8 cellular contexts compared by ENCODE assay signal in the genomic region with DNA sequence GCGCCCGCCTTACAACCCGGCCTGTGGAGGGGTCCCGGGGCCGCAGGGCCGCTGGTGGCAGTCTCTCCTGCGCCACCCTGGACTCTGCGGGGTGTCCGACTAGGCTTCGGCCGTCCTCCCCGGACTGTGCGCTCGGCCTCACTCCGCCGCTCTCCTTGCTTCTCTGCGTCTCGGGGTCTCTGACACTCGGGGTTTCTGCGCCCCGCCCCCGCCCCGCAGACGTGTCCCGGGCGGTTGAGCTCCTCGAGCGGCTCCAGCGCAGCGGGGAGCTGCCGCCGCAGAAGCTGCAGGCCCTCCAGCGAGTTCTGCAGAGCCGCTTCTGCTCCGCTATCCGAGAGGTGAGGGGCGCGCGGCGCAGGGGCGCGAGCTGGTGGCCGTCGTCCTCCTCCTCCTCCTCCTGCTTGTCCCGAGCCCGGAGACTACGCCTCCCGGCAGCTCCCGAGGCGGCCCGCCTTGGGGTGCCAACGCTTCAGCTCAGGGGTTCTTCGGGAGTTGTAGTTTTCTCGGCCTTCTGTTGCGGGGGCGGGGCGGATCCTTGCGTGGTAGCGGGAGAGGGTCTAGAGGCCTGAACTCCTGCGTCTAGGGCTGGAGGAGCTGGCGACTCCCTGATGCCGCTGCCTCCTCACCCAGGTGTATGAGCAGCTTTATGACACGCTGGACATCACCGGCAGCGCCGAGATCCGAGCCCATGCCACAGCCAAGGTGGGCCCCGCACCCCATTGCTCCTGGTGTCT. TPM values are rescaled to one million over a fixed set of nuclear protein-coding genes. Genes with fewer than 3 reads are reported as not detected.
A peak's percentile ranks its signal among the peaks of the same experiment; 100 is the strongest.
DNase-seq lines count a peak whose midpoint lies in the region; ATAC-seq and TF ChIP-seq lines count a peak whose summit lies in the region.

No MANE protein-coding gene starts in this region.

- DNase-seq in C1 segment of cervical spinal cord (lab: John Stamatoyannopoulos, UW): peak in 13 of 14 donors; percentile 3 to 78 (median 53)
- DNase-seq in activated B cell treated with CpG ODN at 0.5 μM for 24 hours: no peak
- peak; percentile 43 for DNase-seq in dedifferentiated amniotic fluid mesenchymal stem cell (ENCODE audit: extremely low spot score)
- DNase-seq in lower leg skin (ENCODE audit: low spot score in 2 of 2): peak; percentile 52 to 91
- peak; percentile 56 for DNase-seq in stimulated activated CD4-positive, alpha-beta T cell treated with anti-CD3 and anti-CD28 coated beads, Interleukin-4, amount 100 ng/mL, for 24 hours

- H3K27me3 Mint-ChIP-seq in IgD-negative memory B cell: no peaks in the 10 kb centered on the region
- H3K27me3 Mint-ChIP-seq in activated B cell treated with CpG ODN at 0.5 μM for 24 hours: no peaks in the 10 kb centered on the region

- 14 to 16% methylated on average over 25 to 39 of the region's 68 CpGs for WGBS in lower leg skin, 2 donors

- no peak for TF ChIP-seq POLR2A in lower leg skin (IDR thresholded peaks at IDR 0.05)

- H3K9me3 Mint-ChIP-seq in IgD-negative memory B cell (no peaks in the 10 kb centered on the region), activated B cell treated with CpG ODN at 0.5 μM for 24 hours (no peaks in the 10 kb centered on the region)

- intact Hi-C loops in activated B cell treated with CpG ODN at 0.5 μM for 24 hours (cut with micrococcal nuclease) (loop anchor here (2.0 to 10.0 kb wide), 5 partner anchors 14 to 760 kb away; partner anchors contain the start of genes AKT1S1, DBP, GYS1 and RUVBL2), lower leg skin (cut with DNase I; ENCODE audit: low total_unique reads) (no loop called here)

- H3K36me3 Mint-ChIP-seq in IgD-negative memory B cell (no peaks in the 10 kb centered on the region), activated B cell treated with CpG ODN at 0.5 μM for 24 hours (ENCODE audit: low read depth) (no peaks in the 10 kb centered on the region)

- H3K4me3 Mint-ChIP-seq in IgD-negative memory B cell (peak overlapping the region; percentile 78 to 91 (median 82)), activated B cell treated with CpG ODN at 0.5 μM for 24 hours (peak overlapping the region; percentile 70)

- CTCF ChIA-PET in activated B cell treated with CpG ODN at 0.5 μM for 24 hours (lab: Charles Lee): interaction anchor here (1.0 to 2.9 kb wide), 14 partner anchors 9 to 469 kb away, joined by 3 to 21 read pairs (median 4); partner anchors contain the start of genes CA11 and GYS1

- TF ChIP-seq CTCF in activated B cell treated with CpG ODN at 0.5 μM for 24 hours (IDR thresholded peaks at IDR 0.05) (no peak), lower leg skin (IDR thresholded peaks at IDR 0.05) (no peak)

- ATAC-seq in activated B cell treated with CpG ODN at 0.5 μM for 24 hours (ENCODE audit: low read depth) (no peak), GM19395 (IDR thresholded peaks at IDR 0.05; ENCODE audit: unreplicated experiment) (no peak), HG03175 (IDR thresholded peaks at IDR 0.05; ENCODE audit: unreplicated experiment) (no peak)

- H3K27ac Mint-ChIP-seq in IgD-negative memory B cell (peak overlapping the region in 1 of 3 donors; percentile 43), activated B cell treated with CpG ODN at 0.5 μM for 24 hours (no peak overlapping the region)

- POLR2A ChIA-PET in activated B cell treated with CpG ODN at 0.5 μM for 24 hours (lab: Charles Lee): interaction anchor here (0.6 to 1.6 kb wide), 7 partner anchors 13 to 563 kb away, joined by 3 to 10 read pairs (median 4); no protein-coding TSS in a partner anchor

- H3K4me1 Mint-ChIP-seq in IgD-negative memory B cell: peaks cover 16 to 24% (median 21%) of the 10 kb centered on the region in 3 donors
- peaks cover 39% of the 10 kb centered on the region for H3K4me1 Mint-ChIP-seq in activated B cell treated with CpG ODN at 0.5 μM for 24 hours

- peak overlapping the region; percentile 52 for H3K4me3 ChIP-seq in lower leg skin (ENCODE audit: low read depth, poor library complexity, severe bottlenecking)

RNA-seq across cellular contexts. Expression of gene LIN7B, which starts 0.6 kb away (rescaled TPM):
- polyA plus RNA-seq in IgD-negative memory B cell: 8.3 TPM
- total RNA-seq in activated B cell treated with CpG ODN at 0.5 μM for 24 hours (3.6 and 4.4 TPM in 2 replicates), lower leg skin (10 to 100 TPM; 53.9 to 62.5 (median 54.7) TPM)

RNA-seq across cellular contexts. Expression of gene C19orf73, which starts 4.1 kb away (rescaled TPM):
- 2.6 TPM for polyA plus RNA-seq in IgD-negative memory B cell
- total RNA-seq in activated B cell treated with CpG ODN at 0.5 μM for 24 hours (0.98 and 1.0 TPM in 2 replicates), lower leg skin (10 to 100 TPM in 1 of 4 donors, 1 to 10 TPM in 3; 4.9 to 11.2 (median 8.9) TPM)

RNA-seq across cellular contexts. Expression of gene PPFIA3, which starts 4.5 kb away (rescaled TPM):
- polyA plus RNA-seq in IgD-negative memory B cell: not detected
- total RNA-seq in activated B cell treated with CpG ODN at 0.5 μM for 24 hours (1.2 and 3.6 TPM in 2 replicates), lower leg skin (10 to 100 TPM; 52.3 to 78.1 (median 64.4) TPM)

RNA-seq across cellular contexts. Expression of gene SNRNP70, which starts 29.5 kb away (rescaled TPM):
- polyA plus RNA-seq in IgD-negative memory B cell: 67.0 TPM
- 268 and 298 TPM in 2 replicates for total RNA-seq in activated B cell treated with CpG ODN at 0.5 μM for 24 hours
- total RNA-seq in lower leg skin: 100 to 1,000 TPM; 172 to 375 (median 285) TPM

RNA-seq across cellular contexts. Expression of gene HRC, which starts 40.4 kb away (rescaled TPM):
- not detected for polyA plus RNA-seq in IgD-negative memory B cell
- total RNA-seq in activated B cell treated with CpG ODN at 0.5 μM for 24 hours: not detected in 2 replicates
- total RNA-seq in lower leg skin: 1 to 10 TPM; 1.1 to 4.0 (median 1.2) TPM

Comparison
In these comparisons a context has a peak if more than half of its experiments do, and no peak if none do; other contexts are left out.
1. RNA of gene LIN7B, which starts 0.6 kb away (total RNA-seq): 53.9 to 62.5 TPM in lower leg skin; 3.6 to 4.4 TPM in activated B cell treated with CpG ODN at 0.5 μM for 24 hours; every median in the first group is over 10 times any median in the second.
2. RNA of gene PPFIA3, which starts 4.5 kb away (total RNA-seq): 52.3 to 78.1 TPM in lower leg skin; 1.2 to 3.6 TPM in activated B cell treated with CpG ODN at 0.5 μM for 24 hours; every median in the first group is over 10 times any median in the second.